In the genomic region with DNA sequence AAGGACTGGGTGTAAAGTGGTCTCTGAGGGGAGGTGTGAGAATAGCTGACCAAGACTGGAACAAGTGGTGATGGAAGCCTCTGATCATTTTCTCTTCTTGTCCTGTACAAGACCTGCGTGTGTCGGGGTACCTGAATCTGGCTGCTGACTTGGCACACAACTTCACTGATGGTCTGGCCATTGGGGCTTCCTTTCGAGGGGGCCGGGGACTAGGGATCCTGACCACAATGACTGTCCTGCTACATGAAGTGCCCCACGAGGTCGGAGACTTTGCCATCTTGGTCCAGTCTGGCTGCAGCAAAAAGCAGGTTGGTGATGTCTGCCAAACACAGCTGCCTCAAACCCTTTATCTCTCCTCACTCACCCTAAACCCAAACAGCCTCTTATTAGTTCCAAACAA, we compare ENCODE assay signal across 12 cellular contexts. TPM values are rescaled to one million over a fixed set of nuclear protein-coding genes. Genes with fewer than 3 reads are reported as not detected.
DNase-seq lines count a peak whose midpoint lies in the region; ATAC-seq and TF ChIP-seq lines count a peak whose summit lies in the region.
"Had no signal": no experiment of that assay in that cellular context is flagged by ENCODE, and none has a peak within 500 bp of the region (broad histone marks: within the 10 kb centered on the region; RNA-seq: fewer than 3 reads in every experiment).

No MANE protein-coding gene starts in this region.

- H3K36me3 ChIP-seq in CD4-positive, CD25-positive, alpha-beta regulatory T cell (ENCODE audit: control insufficient read depth, insufficient read depth, low read length): peaks cover 19% of the 10 kb centered on the region
- H3K36me3 ChIP-seq in GM23338 (ENCODE audit: insufficient read depth): peaks cover 11% of the 10 kb centered on the region; the same call in 1 of the 2 replicates
- H3K36me3 ChIP-seq in naive thymus-derived CD4-positive, alpha-beta T cell (ENCODE audit: control insufficient read depth in 2 of 3, insufficient read depth in 3 of 3, low read length in 3 of 3): peaks cover 0 to 36% (median 10%) of the 10 kb centered on the region in 3 experiments
- peaks cover 16% of the 10 kb centered on the region for H3K36me3 ChIP-seq in effector memory CD4-positive, alpha-beta T cell (ENCODE audit: control insufficient read depth, insufficient read depth, low read length)

- H3K27ac ChIP-seq in CD4-positive, CD25-positive, alpha-beta regulatory T cell (ENCODE audit: insufficient read depth, low read length, poor library complexity, severe bottlenecking): no peak overlapping the region
- no peak overlapping the region for H3K27ac ChIP-seq in GM23338 (ENCODE audit: low read depth)
- no peak overlapping the region for H3K27ac ChIP-seq in naive thymus-derived CD4-positive, alpha-beta T cell (ENCODE audit: low read depth, low read length)
- H3K27ac ChIP-seq in effector memory CD4-positive, alpha-beta T cell (ENCODE audit: insufficient read depth, low read length, poor library complexity, severe bottlenecking): no peak overlapping the region
- H3K27ac ChIP-seq: testis had no signal

- no peak for DNase-seq in CD4-positive, CD25-positive, alpha-beta regulatory T cell
- no peak for DNase-seq in GM23338 (ENCODE audit: low spot score)
- no peak for DNase-seq in activated naive CD8-positive, alpha-beta T cell treated with anti-CD3 and anti-CD28 coated beads, Interleukin-2, amount 10 ng/mL, durations not matched to agents 7 days and 5 days
- DNase-seq in naive thymus-derived CD4-positive, alpha-beta T cell: no peak
- no peak for DNase-seq in NK-92 treated with Interleukin-12 subunit alpha and Interleukin-12 subunit beta, amount 100 ng/mL, for 24 hours (lab: John Stamatoyannopoulos, UW)
- DNase-seq in effector memory CD4-positive, alpha-beta T cell: no peak
- DNase-seq: midbrain, NCI-H1417 treated with DMSO at 0.1 percent for 48 hours, NCI-H510A, testis had no signal

- H3K4me3 Mint-ChIP-seq in CD4-positive, CD25-positive, alpha-beta regulatory T cell: peak overlapping the region; percentile 49 to 100 (median 96)
- peak overlapping the region; percentile 100 for H3K4me3 Mint-ChIP-seq in GM23338
- peak overlapping the region; percentile 28 for H3K4me3 Mint-ChIP-seq in activated naive CD8-positive, alpha-beta T cell treated with anti-CD3 and anti-CD28 coated beads, Interleukin-2, amount 10 ng/mL, durations not matched to agents 7 days and 5 days
- H3K4me3 Mint-ChIP-seq in naive thymus-derived CD4-positive, alpha-beta T cell: peak overlapping the region; percentile 77 to 100 (median 98)

- POLR2A ChIA-PET in activated naive CD8-positive, alpha-beta T cell treated with anti-CD3 and anti-CD28 coated beads, Interleukin-2, amount 10 ng/mL, durations not matched to agents 7 days and 5 days (lab: Charles Lee): interaction anchor here (0.5 kb wide), 1 partner anchor 13 kb away, joined by 3 read pairs; no protein-coding TSS in a partner anchor
- POLR2A ChIA-PET in naive thymus-derived CD4-positive, alpha-beta T cell (lab: Charles Lee): interaction anchor here (0.5 to 1.5 kb wide), 6 partner anchors 11 to 417 kb away, joined by 3 to 7 read pairs (median 4); a partner anchor contains a TSS

- H3K9me3 ChIP-seq in CD4-positive, CD25-positive, alpha-beta regulatory T cell (ENCODE audit: control insufficient read depth in 2 of 2, low read length in 2 of 2): no peaks in the 10 kb centered on the region
- H3K9me3 ChIP-seq in naive thymus-derived CD4-positive, alpha-beta T cell (ENCODE audit: control insufficient read depth in 2 of 3, low read length in 3 of 3): no peaks in the 10 kb centered on the region
- no peaks in the 10 kb centered on the region for H3K9me3 ChIP-seq in effector memory CD4-positive, alpha-beta T cell (ENCODE audit: control insufficient read depth, low read length)
- H3K9me3 ChIP-seq: testis had no signal

- peaks cover 25% of the 10 kb centered on the region for H4K20me1 ChIP-seq in GM23338 (replicated peaks; ENCODE audit: insufficient read depth)

- TF ChIP-seq CTCF in GM23338 (conservative IDR thresholded peaks at IDR 0.05; ENCODE audit: low read depth in 2 of 2): no peak

- intact Hi-C loops in naive thymus-derived CD4-positive, alpha-beta T cell (cut with micrococcal nuclease): loop anchor here (5.0 to 10.0 kb wide), 8 partner anchors 85 to 1998 kb away; a partner anchor contains a TSS

- H2AFZ ChIP-seq in GM23338: no peak overlapping the region

- peaks cover 55% of the 10 kb centered on the region for H3K4me1 ChIP-seq in CD4-positive, CD25-positive, alpha-beta regulatory T cell (ENCODE audit: control insufficient read depth, insufficient read depth, low read length, poor library complexity, severe bottlenecking)
- H3K4me1 ChIP-seq in GM23338 (ENCODE audit: insufficient read depth): peaks cover 28% of the 10 kb centered on the region
- H3K4me1 ChIP-seq in naive thymus-derived CD4-positive, alpha-beta T cell (ENCODE audit: control insufficient read depth in 2 of 2, insufficient read depth in 2 of 2, low read length in 2 of 2): peaks cover 38 to 40% of the 10 kb centered on the region in 2 donors
- peaks cover 42% of the 10 kb centered on the region for H3K4me1 ChIP-seq in effector memory CD4-positive, alpha-beta T cell (ENCODE audit: control insufficient read depth, insufficient read depth, low read length, poor library complexity, severe bottlenecking)

- H3K27me3 ChIP-seq in CD4-positive, CD25-positive, alpha-beta regulatory T cell (ENCODE audit: control insufficient read depth, insufficient read depth, low read length): no peaks in the 10 kb centered on the region
- peaks cover 29% of the 10 kb centered on the region for H3K27me3 ChIP-seq in GM23338 (ENCODE audit: insufficient read depth)
- no peaks in the 10 kb centered on the region for H3K27me3 ChIP-seq in naive thymus-derived CD4-positive, alpha-beta T cell (ENCODE audit: control insufficient read depth in 2 of 2, insufficient read depth in 2 of 2, low read length in 2 of 2)
- H3K27me3 ChIP-seq in effector memory CD4-positive, alpha-beta T cell (replicated peaks; ENCODE audit: control insufficient read depth, insufficient read depth, low read length, poor library complexity, severe bottlenecking): no peaks in the 10 kb centered on the region
- H3K27me3 ChIP-seq: testis had no signal

- H3K4me1 Mint-ChIP-seq in CD4-positive, CD25-positive, alpha-beta regulatory T cell: peaks cover 4 to 82% (median 51%) of the 10 kb centered on the region in 4 donors
- H3K4me1 Mint-ChIP-seq in GM23338: peaks cover 67% of the 10 kb centered on the region
- H3K4me1 Mint-ChIP-seq in activated naive CD8-positive, alpha-beta T cell treated with anti-CD3 and anti-CD28 coated beads, Interleukin-2, amount 10 ng/mL, durations not matched to agents 7 days and 5 days: peaks cover 51% of the 10 kb centered on the region
- H3K4me1 Mint-ChIP-seq in naive thymus-derived CD4-positive, alpha-beta T cell: peaks cover 58 to 78% (median 73%) of the 10 kb centered on the region in 7 donors

- CTCF ChIA-PET in naive thymus-derived CD4-positive, alpha-beta T cell (lab: Charles Lee): no interaction called here

- ATAC-seq in CD4-positive, CD25-positive, alpha-beta regulatory T cell (ENCODE audit: low read depth in 2 of 2): no peak
- no peak for ATAC-seq in GM23338
- ATAC-seq in activated naive CD8-positive, alpha-beta T cell treated with anti-CD3 and anti-CD28 coated beads, Interleukin-2, amount 10 ng/mL, durations not matched to agents 7 days and 5 days (ENCODE audit: low read depth): no peak
- ATAC-seq in naive thymus-derived CD4-positive, alpha-beta T cell: no peak
- no peak for ATAC-seq in HG03097 (IDR thresholded peaks at IDR 0.05; ENCODE audit: low FRiP score, unreplicated experiment)
- ATAC-seq in GM19467 (IDR thresholded peaks at IDR 0.05; ENCODE audit: unreplicated experiment): no peak

- H3K27ac Mint-ChIP-seq in CD4-positive, CD25-positive, alpha-beta regulatory T cell: peak overlapping the region in 2 of 3 donors; percentile 18 to 69
- no peak overlapping the region for H3K27ac Mint-ChIP-seq in GM23338
- H3K27ac Mint-ChIP-seq in activated naive CD8-positive, alpha-beta T cell treated with anti-CD3 and anti-CD28 coated beads, Interleukin-2, amount 10 ng/mL, durations not matched to agents 7 days and 5 days: peak overlapping the region; percentile 96
- peak overlapping the region in 8 of 9 donors; percentile 40 to 98 (median 78) for H3K27ac Mint-ChIP-seq in naive thymus-derived CD4-positive, alpha-beta T cell

- H3K9me3 Mint-ChIP-seq in CD4-positive, CD25-positive, alpha-beta regulatory T cell: peaks cover 0 to 3% (median 0%) of the 10 kb centered on the region in 7 donors
- no peaks in the 10 kb centered on the region; the same call in 1 of the 3 replicates for H3K9me3 Mint-ChIP-seq in GM23338
- H3K9me3 Mint-ChIP-seq in activated naive CD8-positive, alpha-beta T cell treated with anti-CD3 and anti-CD28 coated beads, Interleukin-2, amount 10 ng/mL, durations not matched to agents 7 days and 5 days: no peaks in the 10 kb centered on the region
- H3K9me3 Mint-ChIP-seq in naive thymus-derived CD4-positive, alpha-beta T cell: no peaks in the 10 kb centered on the region

- no peak overlapping the region for H3K4me2 ChIP-seq in GM23338

- no peak overlapping the region for H3K4me3 ChIP-seq in CD4-positive, CD25-positive, alpha-beta regulatory T cell (ENCODE audit: low read depth, low read length)
- H3K4me3 ChIP-seq in GM23338: no peak overlapping the region
- no peak overlapping the region for H3K4me3 ChIP-seq in naive thymus-derived CD4-positive, alpha-beta T cell (ENCODE audit: low read length)
- H3K4me3 ChIP-seq in effector memory CD4-positive, alpha-beta T cell (ENCODE audit: insufficient read depth, low read depth, low read length, poor library complexity, severe bottlenecking): no peak overlapping the region
- H3K4me3 ChIP-seq: testis had no signal

- peaks cover 12% of the 10 kb centered on the region for H3K36me3 Mint-ChIP-seq in CD4-positive, CD25-positive, alpha-beta regulatory T cell
- H3K36me3 Mint-ChIP-seq in GM23338 (ENCODE audit: low read depth): peaks cover 26% of the 10 kb centered on the region
- H3K36me3 Mint-ChIP-seq in activated naive CD8-positive, alpha-beta T cell treated with anti-CD3 and anti-CD28 coated beads, Interleukin-2, amount 10 ng/mL, durations not matched to agents 7 days and 5 days: peaks cover 21% of the 10 kb centered on the region
- H3K36me3 Mint-ChIP-seq in naive thymus-derived CD4-positive, alpha-beta T cell: peaks cover 7 to 26% (median 13%) of the 10 kb centered on the region in 5 donors

- no peaks in the 10 kb centered on the region for H3K27me3 Mint-ChIP-seq in CD4-positive, CD25-positive, alpha-beta regulatory T cell
- H3K27me3 Mint-ChIP-seq in GM23338 (ENCODE audit: insufficient read depth, low read depth, poor library complexity): peaks cover 41% of the 10 kb centered on the region
- H3K27me3 Mint-ChIP-seq in activated naive CD8-positive, alpha-beta T cell treated with anti-CD3 and anti-CD28 coated beads, Interleukin-2, amount 10 ng/mL, durations not matched to agents 7 days and 5 days: no peaks in the 10 kb centered on the region
- H3K27me3 Mint-ChIP-seq in naive thymus-derived CD4-positive, alpha-beta T cell: no peaks in the 10 kb centered on the region

- H3F3A ChIP-seq in GM23338 (replicated peaks; ENCODE audit: low read depth): peaks cover 35% of the 10 kb centered on the region

- H3K79me2 ChIP-seq in GM23338 (replicated peaks; ENCODE audit: insufficient read depth): peaks cover 23% of the 10 kb centered on the region

- H3K9me2 ChIP-seq in GM23338 (ENCODE audit: insufficient read depth): no peaks in the 10 kb centered on the region

RNA-seq across cellular contexts. Expression of a gene that starts 1.7 kb away (rescaled TPM):
- total RNA-seq in CD4-positive, CD25-positive, alpha-beta regulatory T cell: 8.8 TPM
- polyA plus RNA-seq in CD4-positive, CD25-positive, alpha-beta regulatory T cell: 10 to 100 TPM; 33.3 to 53.9 (median 41.9) TPM
- 8.9 and 16.0 TPM in 2 replicates for total RNA-seq in GM23338 (2014; rRNA removed; shearing (Covaris generic))
- polyA plus RNA-seq in GM23338 (2016; fragmentation: Nextera tagmentation; extraction: Ambion mirVana): 4.3 and 5.6 TPM in 2 replicates
- 10 to 100 TPM; 21.1 to 21.8 TPM for total RNA-seq in activated naive CD8-positive, alpha-beta T cell treated with anti-CD3 and anti-CD28 coated beads, Interleukin-2, amount 10 ng/mL, durations not matched to agents 7 days and 5 days
- 10 to 100 TPM in 4 of 5 experiments, 1 to 10 TPM in 1; 9.7 to 19.5 (median 10.7) TPM for total RNA-seq in naive thymus-derived CD4-positive, alpha-beta T cell
- polyA plus RNA-seq in naive thymus-derived CD4-positive, alpha-beta T cell: 10 to 100 TPM; 62.6 to 67.0 TPM

RNA-seq across cellular contexts. Expression of a gene that starts 2.1 kb away (rescaled TPM):
- total RNA-seq in CD4-positive, CD25-positive, alpha-beta regulatory T cell: 24.1 TPM
- 10 to 100 TPM; 11.4 to 27.3 (median 20.4) TPM for polyA plus RNA-seq in CD4-positive, CD25-positive, alpha-beta regulatory T cell
- 75.9 and 79.9 TPM in 2 replicates for total RNA-seq in GM23338 (2014; rRNA removed; shearing (Covaris generic))
- polyA plus RNA-seq in GM23338 (2016; fragmentation: Nextera tagmentation; extraction: Ambion mirVana): 9.0 and 9.2 TPM in 2 replicates
- 10 to 100 TPM; 41.7 to 44.8 TPM for total RNA-seq in activated naive CD8-positive, alpha-beta T cell treated with anti-CD3 and anti-CD28 coated beads, Interleukin-2, amount 10 ng/mL, durations not matched to agents 7 days and 5 days
- 10 to 100 TPM; 19.1 to 51.9 (median 27.9) TPM for total RNA-seq in naive thymus-derived CD4-positive, alpha-beta T cell
- polyA plus RNA-seq in naive thymus-derived CD4-positive, alpha-beta T cell: 10 to 100 TPM; 23.3 to 24.8 TPM

RNA-seq across cellular contexts. Expression of a gene that starts 2.3 kb away (rescaled TPM):
- 62.6 TPM for total RNA-seq in CD4-positive, CD25-positive, alpha-beta regulatory T cell
- 1 to 10 TPM; 7.1 to 8.9 (median 7.2) TPM for polyA plus RNA-seq in CD4-positive, CD25-positive, alpha-beta regulatory T cell
- 11.3 and 11.6 TPM in 2 replicates for total RNA-seq in GM23338 (2014; rRNA removed; shearing (Covaris generic))
- 6.7 and 6.9 TPM in 2 replicates for polyA plus RNA-seq in GM23338 (2016; fragmentation: Nextera tagmentation; extraction: Ambion mirVana)
- 10 to 100 TPM; 54.6 to 60.0 TPM for total RNA-seq in activated naive CD8-positive, alpha-beta T cell treated with anti-CD3 and anti-CD28 coated beads, Interleukin-2, amount 10 ng/mL, durations not matched to agents 7 days and 5 days
- 100 to 1,000 TPM in 1 of 5 experiments, 10 to 100 TPM in 4; 50.3 to 103 (median 76.2) TPM for total RNA-seq in naive thymus-derived CD4-positive, alpha-beta T cell
- polyA plus RNA-seq in naive thymus-derived CD4-positive, alpha-beta T cell: 1 to 10 TPM; 7.6 to 9.4 TPM

RNA-seq across cellular contexts. Expression of a gene that starts 5.5 kb away (rescaled TPM):
- total RNA-seq in CD4-positive, CD25-positive, alpha-beta regulatory T cell: 34.2 TPM
- 1 to 10 TPM; 4.9 to 6.3 (median 5.5) TPM for polyA plus RNA-seq in CD4-positive, CD25-positive, alpha-beta regulatory T cell
- 8.0 and 16.0 TPM in 2 replicates for total RNA-seq in GM23338 (2014; rRNA removed; shearing (Covaris generic))
- polyA plus RNA-seq in GM23338 (2016; fragmentation: Nextera tagmentation; extraction: Ambion mirVana): 6.4 and 8.3 TPM in 2 replicates
- 10 to 100 TPM; 41.2 to 41.8 TPM for total RNA-seq in activated naive CD8-positive, alpha-beta T cell treated with anti-CD3 and anti-CD28 coated beads, Interleukin-2, amount 10 ng/mL, durations not matched to agents 7 days and 5 days
- 10 to 100 TPM; 36.2 to 47.2 (median 44.5) TPM for total RNA-seq in naive thymus-derived CD4-positive, alpha-beta T cell
- polyA plus RNA-seq in naive thymus-derived CD4-positive, alpha-beta T cell: 10 to 100 TPM in 1 of 2 donors, 1 to 10 TPM in 1; 9.5 to 10.4 TPM

RNA-seq across cellular contexts. Expression of a gene that starts 10.5 kb away (rescaled TPM):
- 0.89 TPM for total RNA-seq in CD4-positive, CD25-positive, alpha-beta regulatory T cell
- polyA plus RNA-seq in CD4-positive, CD25-positive, alpha-beta regulatory T cell: under 1 TPM in 2 of 4 donors, not detected in 2; 0.34 to 0.43 TPM
- 1.3 and 2.7 TPM in 2 replicates for total RNA-seq in GM23338 (2014; rRNA removed; shearing (Covaris generic))
- polyA plus RNA-seq in GM23338 (2016; fragmentation: Nextera tagmentation; extraction: Ambion mirVana): 1.6 and 2.2 TPM in 2 replicates
- 1 to 10 TPM in 1 of 2 experiments, under 1 TPM in 1; 1.00 to 1.1 TPM for total RNA-seq in activated naive CD8-positive, alpha-beta T cell treated with anti-CD3 and anti-CD28 coated beads, Interleukin-2, amount 10 ng/mL, durations not matched to agents 7 days and 5 days
- 1 to 10 TPM in 3 of 5 experiments, under 1 TPM in 2; 0.51 to 3.5 (median 2.5) TPM for total RNA-seq in naive thymus-derived CD4-positive, alpha-beta T cell
- polyA plus RNA-seq in naive thymus-derived CD4-positive, alpha-beta T cell: under 1 TPM in 1 of 2 donors, not detected in 1; 0.26 TPM

Comparison
In these comparisons a context has a peak if more than half of its experiments do, and no peak if none do; other contexts are left out.
1. H3K4me3 Mint-ChIP-seq: peak in every context shown above with its lines; median percentile 100 in GM23338; 98 in naive thymus-derived CD4-positive, alpha-beta T cell; 96 in CD4-positive, CD25-positive, alpha-beta regulatory T cell; 28 in activated naive CD8-positive, alpha-beta T cell treated with anti-CD3 and anti-CD28 coated beads, Interleukin-2, amount 10 ng/mL, durations not matched to agents 7 days and 5 days.